ENCODE assay signal across 18 cellular contexts in the genomic region with DNA sequence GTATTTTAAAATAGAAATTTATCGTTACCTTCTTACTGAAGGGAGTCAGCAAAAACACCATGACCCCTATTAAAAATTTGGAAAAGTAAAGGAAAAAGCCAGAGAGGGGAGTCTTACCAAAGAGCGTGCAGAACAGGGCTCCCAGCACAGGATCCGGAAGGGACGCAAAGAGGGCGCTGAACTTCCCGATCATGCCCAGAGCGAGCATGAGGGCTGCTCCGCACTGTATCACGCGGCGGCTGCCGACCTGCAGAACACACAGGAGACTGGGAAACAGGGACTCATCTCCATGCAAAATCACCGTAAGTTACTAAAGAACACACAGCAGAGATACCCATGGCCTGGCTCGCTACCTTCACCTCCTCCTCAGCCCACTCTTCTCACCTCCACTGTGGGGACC. TPM values are rescaled to one million over a fixed set of nuclear protein-coding genes. Genes with fewer than 3 reads are reported as not detected.
DNase-seq lines count a peak whose midpoint lies in the region; ATAC-seq and TF ChIP-seq lines count a peak whose summit lies in the region.
"Had no signal": no experiment of that assay in that cellular context is flagged by ENCODE, and none has a peak within 500 bp of the region (broad histone marks: within the 10 kb centered on the region; RNA-seq: fewer than 3 reads in every experiment).

No MANE protein-coding gene starts in this region.

- H3K27ac Mint-ChIP-seq in osteocyte (ENCODE audit: unreplicated experiment), result no peak overlapping the region
- H3K27ac Mint-ChIP-seq: B cell; CD4-positive, CD25-positive, alpha-beta regulatory T cell; CD8-positive, alpha-beta T cell; HFFc6 had no signal

- peaks cover 49% of the 10 kb centered on the region for H3K36me3 Mint-ChIP-seq in osteocyte (ENCODE audit: unreplicated experiment)

- H3K4me3 Mint-ChIP-seq in osteocyte (ENCODE audit: unreplicated experiment), result no peak overlapping the region
- H3K4me3 Mint-ChIP-seq: B cell; CD4-positive, CD25-positive, alpha-beta regulatory T cell; CD8-positive, alpha-beta T cell; HFFc6 had no signal

- ATAC-seq in left lobe of liver, result no peak
- ATAC-seq in HG03571 (IDR thresholded peaks at IDR 0.05; ENCODE audit: unreplicated experiment), result no peak
- no peak for ATAC-seq in GM21786 (IDR thresholded peaks at IDR 0.05; ENCODE audit: unreplicated experiment)
- ATAC-seq: CD8-positive, alpha-beta T cell had no signal

- peak overlapping the region; percentile 80; the same call in 1 of the 2 replicates for H3K27ac ChIP-seq in VCaP
- H3K27ac ChIP-seq: 22Rv1, BLaER1, C4-2B had no signal

- no peaks in the 10 kb centered on the region for H3K4me1 Mint-ChIP-seq in osteocyte (ENCODE audit: unreplicated experiment)
- H3K4me1 Mint-ChIP-seq: B cell had no signal

- TF ChIP-seq CTCF in VCaP (conservative IDR thresholded peaks at IDR 0.05), result no peak
- no peak for TF ChIP-seq CTCF in osteocyte (IDR thresholded peaks at IDR 0.05)

- H3K9me3 Mint-ChIP-seq in osteocyte (ENCODE audit: unreplicated experiment), result no peaks in the 10 kb centered on the region
- H3K9me3 Mint-ChIP-seq: CD4-positive, CD25-positive, alpha-beta regulatory T cell; CD8-positive, alpha-beta T cell; HFFc6 had no signal

- H3K27me3 Mint-ChIP-seq in osteocyte (ENCODE audit: unreplicated experiment), result no peaks in the 10 kb centered on the region
- H3K27me3 Mint-ChIP-seq: B cell; CD4-positive, CD25-positive, alpha-beta regulatory T cell had no signal

- peak; percentile 42 for DNase-seq in left lobe of liver (ENCODE audit: low spot score)
- DNase-seq in osteocyte (ENCODE audit: extremely low spot score, unreplicated experiment), result peak; percentile 70
- no peak for DNase-seq in iPS-NIHi11 (ENCODE audit: low spot score)
- DNase-seq: CD4-positive, CD25-positive, alpha-beta regulatory T cell; CD8-positive, alpha-beta T cell; DMS 273 treated with DMSO at 0.1 percent for 48 hours; DMS79; EL; GDM1; GOT3; HFFc6 had no signal

RNA-seq across cellular contexts. Expression of gene RASSF2, which starts 39.3 kb away (rescaled TPM):
- total RNA-seq in left lobe of liver, result 2.4 TPM
- 1.3 and 1.5 TPM in 2 replicates for total RNA-seq in osteocyte
